In genomic region chr2:1295740-1296139, GRCh38 we compare ENCODE assay signal across 1 cellular context.
TF ChIP-seq lines count a peak whose summit lies in the region.

No MANE protein-coding gene starts in this region.

TF ChIP-seq in H1, 55 proteins besides CTCF, POLR2A, EP300 and RAD21:
- TF ChIP-seq CHD7 (IDR thresholded peaks at IDR 0.05; ENCODE audit: insufficient replicate concordance, low read length) (no peak), TEAD4 (IDR thresholded peaks at IDR 0.05; ENCODE audit: low read depth, low read length) (no peak), RFX5 (IDR thresholded peaks at IDR 0.05; ENCODE audit: borderline replicate concordance, low read depth, low read length) (no peak), CTBP2 (IDR thresholded peaks at IDR 0.05; ENCODE audit: borderline replicate concordance, insufficient read depth, insufficient read length, low read length) (no peak), ZNF274 (IDR thresholded peaks at IDR 0.05; ENCODE audit: borderline replicate concordance, extremely low read depth, low read length) (no peak), SP2 (IDR thresholded peaks at IDR 0.05; ENCODE audit: low read length) (no peak), POLR2AphosphoS5 (IDR thresholded peaks at IDR 0.05; ENCODE audit: low read depth, low read length) (no peak), GTF2F1 (IDR thresholded peaks at IDR 0.05; ENCODE audit: borderline replicate concordance, low read depth, low read length) (no peak), ATF2 (IDR thresholded peaks at IDR 0.05; ENCODE audit: low read length) (no peak), ATF3 (IDR thresholded peaks at IDR 0.05; ENCODE audit: insufficient read depth, low read depth, low read length) (no peak), EGR1 (IDR thresholded peaks at IDR 0.05; ENCODE audit: borderline replicate concordance, low read depth, low read length) (no peak), KDM4A (IDR thresholded peaks at IDR 0.05; ENCODE audit: low read depth, low read length, severe bottlenecking) (no peak), CBX5 (IDR thresholded peaks at IDR 0.05; ENCODE audit: low read depth, low read length) (no peak), BACH1 (IDR thresholded peaks at IDR 0.05; ENCODE audit: low read length) (no peak), YY1 (IDR thresholded peaks at IDR 0.05; ENCODE audit: low read depth, low read length) (no peak), E2F6 (IDR thresholded peaks at IDR 0.05) (no peak)
